Comparison of ENCODE assay signal across 12 cellular contexts in genomic region chr21:28770867-28771661, GRCh38.
A peak's percentile ranks its signal among the peaks of the same experiment; 100 is the strongest.
DNase-seq lines count a peak whose midpoint lies in the region; ATAC-seq and TF ChIP-seq lines count a peak whose summit lies in the region.
"Had no signal": no experiment of that assay in that cellular context is flagged by ENCODE, and none has a peak within 500 bp of the region (broad histone marks: within the 10 kb centered on the region; RNA-seq: fewer than 3 reads in every experiment).

No MANE protein-coding gene starts in this region.

- H4K8ac ChIP-seq in trophoblast cell (ENCODE audit: low read depth, low read length): no peak overlapping the region

- no peak overlapping the region for H3K18ac ChIP-seq in trophoblast cell (ENCODE audit: low read length)

- TF ChIP-seq CTCF in coronary artery (IDR thresholded peaks at IDR 0.05) (no peak), kidney epithelial cell (IDR thresholded peaks at IDR 0.05; ENCODE audit: insufficient read depth, low read length, poor library complexity, severe bottlenecking) (peak; percentile 1), smooth muscle cell (IDR thresholded peaks at IDR 0.05; ENCODE audit: borderline replicate concordance, insufficient read depth, poor library complexity, severe bottlenecking) (no peak)

- H2BK12ac ChIP-seq in trophoblast cell (ENCODE audit: low read length): no peak overlapping the region

- H4K12ac ChIP-seq in trophoblast cell (ENCODE audit: low read depth, low read length): no peak overlapping the region

- H2BK5ac ChIP-seq in trophoblast cell (ENCODE audit: low read depth, low read length, poor library complexity): no peak overlapping the region

- H3K27me3 ChIP-seq in kidney epithelial cell (ENCODE audit: control insufficient read depth, insufficient read depth, low read length): no peaks in the 10 kb centered on the region
- no peaks in the 10 kb centered on the region for H3K27me3 ChIP-seq in smooth muscle cell (ENCODE audit: low read depth)
- no peaks in the 10 kb centered on the region for H3K27me3 ChIP-seq in trophoblast cell (ENCODE audit: insufficient read depth, low read length)

- no peak for ATAC-seq in GM19395 (IDR thresholded peaks at IDR 0.05; ENCODE audit: unreplicated experiment)
- ATAC-seq: CD8-positive, alpha-beta T cell had no signal

- WGBS in smooth muscle cell (ENCODE audit: low lambda C conversion rate): 59% methylated on average over 5 of the region's 5 CpGs
- WGBS in trophoblast cell (ENCODE audit: extremely low coverage, insufficient coverage, insufficient read length): no CpG with 5 or more reads among the region's 5 CpGs

- H3K14ac ChIP-seq in trophoblast cell (ENCODE audit: low read length): no peak overlapping the region

- peaks cover 3% of the 10 kb centered on the region for H3F3A ChIP-seq in smooth muscle cell (ENCODE audit: low read depth)

- H3K9ac ChIP-seq in smooth muscle cell (ENCODE audit: low read depth): peak overlapping the region; percentile 15
- H3K9ac ChIP-seq in trophoblast cell (ENCODE audit: low read length): no peak overlapping the region

- no peaks in the 10 kb centered on the region for H4K20me1 ChIP-seq in smooth muscle cell (ENCODE audit: low read depth)

- DNase-seq in M059J (ENCODE audit: low read depth): peak; percentile 28
- DNase-seq in coronary artery (ENCODE audit: low spot score): no peak
- DNase-seq in kidney epithelial cell (ENCODE audit: low read depth): no peak
- no peak for DNase-seq in smooth muscle cell (lab: John Stamatoyannopoulos, UW; ENCODE audit: unreplicated experiment)
- no peak for DNase-seq in NCI-H1694 treated with DMSO at 0.1 percent for 48 hours (lab: John Stamatoyannopoulos, UW)
- DNase-seq in DMS153 treated with DMSO at 0.1 percent for 48 hours (lab: John Stamatoyannopoulos, UW; ENCODE audit: unreplicated experiment): no peak
- DNase-seq in trophoblast cell: no peak
- DNase-seq: CD8-positive, alpha-beta T cell; NCI-H446 treated with DMSO at 0.1 percent for 48 hours; stimulated activated CD4-positive, alpha-beta T cell treated with anti-CD3 and anti-CD28 coated beads, Interleukin-1b, Interleukin-23, amount 100 ng/mL, for 48 hours; stimulated activated naive B cell treated with anti-CD40 and anti-IgM and Interleukin-4, amounts not matched to agents 10 μg/mL and 1 μg/mL and 100 μg/mL, for 72 hours had no signal

- H3K4me3 ChIP-seq in coronary artery (peak overlapping the region; percentile 23), kidney epithelial cell (ENCODE audit: low read depth, low read length) (no peak overlapping the region), smooth muscle cell (no peak overlapping the region), trophoblast cell (ENCODE audit: low read depth, low read length) (no peak overlapping the region)

- no peaks in the 10 kb centered on the region for H3K36me3 ChIP-seq in kidney epithelial cell (ENCODE audit: control insufficient read depth, insufficient read depth, low read length)
- no peaks in the 10 kb centered on the region for H3K36me3 ChIP-seq in smooth muscle cell (ENCODE audit: low read depth)
- H3K36me3 ChIP-seq in trophoblast cell (ENCODE audit: control insufficient read depth in 1 of 2, insufficient read depth in 2 of 2, low read length in 2 of 2): no peaks in the 10 kb centered on the region

- H2AK5ac ChIP-seq in trophoblast cell (ENCODE audit: low read length): no peak overlapping the region

- no peak overlapping the region for H4K91ac ChIP-seq in trophoblast cell (ENCODE audit: low read depth, low read length)

- no peaks in the 10 kb centered on the region for H3K79me1 ChIP-seq in trophoblast cell (ENCODE audit: low read length)

- H3K9me3 ChIP-seq in smooth muscle cell (replicated peaks; ENCODE audit: low read depth) (no peaks in the 10 kb centered on the region), trophoblast cell (ENCODE audit: insufficient read depth, low read depth, low read length) (peaks cover 2% of the 10 kb centered on the region)

- peak overlapping the region; percentile 66 for H3K4me2 ChIP-seq in smooth muscle cell
- no peak overlapping the region for H3K4me2 ChIP-seq in trophoblast cell (ENCODE audit: low read length)

- no peak overlapping the region for H3K4ac ChIP-seq in trophoblast cell (ENCODE audit: low read depth, low read length)

- H3K79me2 ChIP-seq in smooth muscle cell (ENCODE audit: low read depth) (no peaks in the 10 kb centered on the region), trophoblast cell (ENCODE audit: control insufficient read depth, insufficient read depth, low read length, poor library complexity) (no peaks in the 10 kb centered on the region)

- peaks cover 17% of the 10 kb centered on the region for H3K4me1 ChIP-seq in smooth muscle cell (ENCODE audit: low read depth)
- H3K4me1 ChIP-seq in trophoblast cell (ENCODE audit: control insufficient read depth in 1 of 2, insufficient read depth in 2 of 2, low read length in 2 of 2): no peaks in the 10 kb centered on the region

- H2AFZ ChIP-seq in smooth muscle cell (ENCODE audit: low read depth) (no peak overlapping the region), trophoblast cell (ENCODE audit: insufficient read depth, low read length, poor library complexity) (no peak overlapping the region)

- no peak overlapping the region for H3K23ac ChIP-seq in trophoblast cell (ENCODE audit: low read length)

- H3K27ac ChIP-seq in coronary artery (peak overlapping the region; percentile 62 to 84), smooth muscle cell (ENCODE audit: low read depth) (peak overlapping the region; percentile 92), trophoblast cell (ENCODE audit: low read depth, low read length) (no peak overlapping the region)

- no peak overlapping the region for H2BK120ac ChIP-seq in trophoblast cell (ENCODE audit: insufficient read depth, low read length, poor library complexity)
